Comparison of ENCODE assay signal across 24 cellular contexts in the genomic region with DNA sequence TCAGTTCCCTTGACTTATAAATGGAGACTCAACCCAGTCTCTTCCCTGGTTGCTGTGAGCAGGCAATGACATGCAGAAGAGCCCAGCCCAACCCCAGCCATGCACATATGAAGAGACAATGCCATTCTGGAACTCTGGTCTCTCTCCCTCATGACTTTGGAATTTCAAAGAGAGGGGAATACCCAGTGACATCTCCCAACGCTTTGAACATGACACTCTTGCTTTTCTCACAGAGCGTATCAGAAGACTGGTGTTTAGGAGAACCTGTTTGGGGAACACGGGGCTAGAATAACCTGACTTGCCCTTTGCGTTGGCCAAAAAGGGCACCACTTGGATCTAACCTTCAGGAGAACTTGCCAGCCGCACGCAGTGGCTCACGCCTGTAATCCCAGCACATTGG. TPM values are rescaled to one million over a fixed set of nuclear protein-coding genes. Genes with fewer than 3 reads are reported as not detected.
DNase-seq lines count a peak whose midpoint lies in the region; ATAC-seq and TF ChIP-seq lines count a peak whose summit lies in the region.
"Had no signal": no experiment of that assay in that cellular context is flagged by ENCODE, and none has a peak within 500 bp of the region (broad histone marks: within the 10 kb centered on the region; RNA-seq: fewer than 3 reads in every experiment).

No MANE protein-coding gene starts in this region.

- no peak for DNase-seq in HFFc6
- DNase-seq in dorsolateral prefrontal cortex, result no peak
- DNase-seq in foreskin keratinocyte, result peak; percentile 66 to 81
- no peak for DNase-seq in gastrocnemius medialis
- DNase-seq in activated CD4-positive, alpha-beta T cell treated with anti-CD3 and anti-CD28 coated beads, Interleukin-2, amount 50 U/mL, for 1 hour, result no peak
- DNase-seq in NCI-H82 (lab: John Stamatoyannopoulos, UW), result no peak
- no peak for DNase-seq in endothelial cell (ENCODE audit: low spot score)
- no peak for DNase-seq in central memory CD4-positive, alpha-beta T cell
- DNase-seq: AML-193; C1 segment of cervical spinal cord; Calu3; CD8-positive, alpha-beta memory T cell; DMS153; GM23248; H9; Kasumi-1; NCI-H1694; NCI-H2081; NCI-H2171; NCI-H345; NCI-H524; NCI-H774; SHP77 had no signal

- no peaks in the 10 kb centered on the region for H3K9me3 Mint-ChIP-seq in HFFc6
- no peaks in the 10 kb centered on the region for H3K9me3 Mint-ChIP-seq in endothelial cell (ENCODE audit: unreplicated experiment)
- H3K9me3 Mint-ChIP-seq: CD8-positive, alpha-beta memory T cell had no signal

- H3K27me3 Mint-ChIP-seq in HFFc6 (ENCODE audit: insufficient read depth) (peaks cover 3% of the 10 kb centered on the region), endothelial cell (ENCODE audit: unreplicated experiment) (peaks cover 2% of the 10 kb centered on the region)
- H3K27me3 Mint-ChIP-seq: CD8-positive, alpha-beta memory T cell had no signal

- H3K36me3 ChIP-seq in gastrocnemius medialis, result peaks cover 0 to 86% of the 10 kb centered on the region in 2 donors

- peak; percentile 71 for ATAC-seq in foreskin keratinocyte
- ATAC-seq in gastrocnemius medialis, result peak; percentile 27 to 66

- H3K27ac Mint-ChIP-seq in HFFc6 (peak overlapping the region; percentile 16; the same call in 1 of the 2 replicates), endothelial cell (ENCODE audit: unreplicated experiment) (no peak overlapping the region)

- intact Hi-C loops in dorsolateral prefrontal cortex (cut with DNase I) (no loop called here), gastrocnemius medialis (cut with DNase I; ENCODE audit: low total_unique reads) (no loop called here)

- TF ChIP-seq CTCF in HFFc6 (IDR thresholded peaks at IDR 0.05) (no peak), dorsolateral prefrontal cortex (IDR thresholded peaks at IDR 0.05 in 54 of 56, conservative IDR thresholded peaks at IDR 0.05 in 2 of 56; ENCODE audit: low read depth in 1 of 56, partially characterized antibody in 56 of 56) (no peak), foreskin keratinocyte (conservative IDR thresholded peaks at IDR 0.05) (no peak), gastrocnemius medialis (IDR thresholded peaks at IDR 0.05 in 4 of 5, conservative IDR thresholded peaks at IDR 0.05 in 1 of 5) (no peak), endothelial cell (IDR thresholded peaks at IDR 0.05; ENCODE audit: unreplicated experiment) (no peak)

- peaks cover 3% of the 10 kb centered on the region for H3K4me1 ChIP-seq in foreskin keratinocyte
- no peaks in the 10 kb centered on the region for H3K4me1 ChIP-seq in gastrocnemius medialis

- peak overlapping the region in 34 of 59 donors; percentile 5 to 98 (median 90) for H3K27ac ChIP-seq in dorsolateral prefrontal cortex
- peak overlapping the region; percentile 60 for H3K27ac ChIP-seq in foreskin keratinocyte
- no peak overlapping the region for H3K27ac ChIP-seq in gastrocnemius medialis
- H3K27ac ChIP-seq: GM23248 had no signal

- H3K36me3 Mint-ChIP-seq in HFFc6 (ENCODE audit: low read depth) (peaks cover 46% of the 10 kb centered on the region), endothelial cell (ENCODE audit: low read depth, unreplicated experiment) (peaks cover 28% of the 10 kb centered on the region)

- H3K4me1 Mint-ChIP-seq in HFFc6 (ENCODE audit: low read depth) (no peaks in the 10 kb centered on the region), endothelial cell (ENCODE audit: unreplicated experiment) (no peaks in the 10 kb centered on the region)
- H3K4me1 Mint-ChIP-seq: H9 had no signal

- H3K9me3 ChIP-seq in gastrocnemius medialis, result no peaks in the 10 kb centered on the region

- in situ Hi-C loops in gastrocnemius medialis (cut with MboI; ENCODE audit: low sequenced_read_pairs in 4 of 4), result no loop called here

- TF ChIP-seq POLR2A in gastrocnemius medialis (IDR thresholded peaks at IDR 0.05), result no peak

- H3K4me3 ChIP-seq in dorsolateral prefrontal cortex (no peak overlapping the region), gastrocnemius medialis (no peak overlapping the region)
- H3K4me3 ChIP-seq: GM23248 had no signal

- H3K4me3 Mint-ChIP-seq in HFFc6 (no peak overlapping the region), endothelial cell (ENCODE audit: unreplicated experiment) (no peak overlapping the region)
- H3K4me3 Mint-ChIP-seq: CD8-positive, alpha-beta memory T cell; H9 had no signal

- H3K27me3 ChIP-seq in dorsolateral prefrontal cortex (no peaks in the 10 kb centered on the region), foreskin keratinocyte (no peaks in the 10 kb centered on the region), gastrocnemius medialis (no peaks in the 10 kb centered on the region)

RNA-seq across cellular contexts. Expression of a gene that starts 12.9 kb away (rescaled TPM):
- total RNA-seq in HFFc6 (2021; fragmentation: NEBNext Ultra II Directional; extraction: Animal tissue kit (Norgen Biotek cat#: 25700)), result 100 to 1,000 TPM; 215 to 249 (median 227) TPM
- total RNA-seq in dorsolateral prefrontal cortex (100 to 1,000 TPM; 115 to 243 (median 177) TPM), foreskin keratinocyte (195 and 210 TPM in 2 replicates), gastrocnemius medialis (10 to 100 TPM; 31.4 to 75.2 (median 52.1) TPM), endothelial cell (ENCODE audit: unreplicated experiment) (71.5 TPM)
- polyA plus RNA-seq in foreskin keratinocyte, result 180 and 182 TPM in 2 replicates

RNA-seq across cellular contexts. Expression of a gene that starts 28.2 kb away (rescaled TPM):
- 100 to 1,000 TPM; 108 to 137 (median 130) TPM for total RNA-seq in HFFc6 (2021; fragmentation: NEBNext Ultra II Directional; extraction: Animal tissue kit (Norgen Biotek cat#: 25700))
- total RNA-seq in dorsolateral prefrontal cortex (100 to 1,000 TPM in 112 of 120 experiments, 10 to 100 TPM in 8; 84.4 to 177 (median 117) TPM), foreskin keratinocyte (82.6 and 89.4 TPM in 2 replicates), gastrocnemius medialis (10 to 100 TPM; 17.0 to 22.6 (median 20.5) TPM), endothelial cell (ENCODE audit: unreplicated experiment) (69.2 TPM)
- polyA plus RNA-seq in foreskin keratinocyte, result 35.3 and 37.7 TPM in 2 replicates

RNA-seq across cellular contexts. Expression of a gene that starts 32.4 kb away (rescaled TPM):
- total RNA-seq in HFFc6 (2021; fragmentation: NEBNext Ultra II Directional; extraction: Animal tissue kit (Norgen Biotek cat#: 25700)), result under 1 TPM; 0.13 to 0.51 (median 0.45) TPM
- total RNA-seq in dorsolateral prefrontal cortex (100 to 1,000 TPM in 3 of 120 experiments, 10 to 100 TPM in 117; 10.7 to 123 (median 32.2) TPM), foreskin keratinocyte (0.82 and 0.99 TPM in 2 replicates), gastrocnemius medialis (1 to 10 TPM in 1 of 4 donors, under 1 TPM in 1, not detected in 2; 0.73 to 1.3 TPM), endothelial cell (ENCODE audit: unreplicated experiment) (1.2 TPM)
- polyA plus RNA-seq in foreskin keratinocyte, result 0.96 and 1.1 TPM in 2 replicates
- total RNA-seq: A172 had no signal

Comparison
In these comparisons a context has a peak if more than half of its experiments do, and no peak if none do; other contexts are left out.
1. DNase-seq: peak in foreskin keratinocyte (2 of 2); none in HFFc6 (single experiment), dorsolateral prefrontal cortex (0 of 10), gastrocnemius medialis (0 of 2), activated CD4-positive, alpha-beta T cell treated with anti-CD3 and anti-CD28 coated beads, Interleukin-2, amount 50 U/mL, for 1 hour (single experiment), NCI-H82 (single experiment), endothelial cell (single experiment) and central memory CD4-positive, alpha-beta T cell (single experiment).
2. H3K27ac ChIP-seq: peak in dorsolateral prefrontal cortex (34 of 59) and foreskin keratinocyte (single experiment); none in gastrocnemius medialis (0 of 4).